1 cellular context compared by ENCODE assay signal in genomic region chr13:113608967-113609533, GRCh38.
TF ChIP-seq lines count a peak whose summit lies in the region.

No MANE protein-coding gene starts in this region.

TF ChIP-seq in H1, 55 proteins besides CTCF, POLR2A, EP300 and RAD21:
- TF ChIP-seq JUN (IDR thresholded peaks at IDR 0.05; ENCODE audit: low read depth, low read length) (no peak), NANOG (IDR thresholded peaks at IDR 0.05; ENCODE audit: insufficient read depth, low read depth, low read length, poor library complexity, severe bottlenecking) (no peak), MAFK (IDR thresholded peaks at IDR 0.05; ENCODE audit: low read depth, low read length) (no peak), TBP (IDR thresholded peaks at IDR 0.05; ENCODE audit: low read depth, low read length) (no peak), CEBPB (IDR thresholded peaks at IDR 0.05; ENCODE audit: low read depth, low read length) (peak; percentile 50; the same call in 1 of the 2 replicates)
